ENCODE assay signal across 12 cellular contexts in the genomic region with DNA sequence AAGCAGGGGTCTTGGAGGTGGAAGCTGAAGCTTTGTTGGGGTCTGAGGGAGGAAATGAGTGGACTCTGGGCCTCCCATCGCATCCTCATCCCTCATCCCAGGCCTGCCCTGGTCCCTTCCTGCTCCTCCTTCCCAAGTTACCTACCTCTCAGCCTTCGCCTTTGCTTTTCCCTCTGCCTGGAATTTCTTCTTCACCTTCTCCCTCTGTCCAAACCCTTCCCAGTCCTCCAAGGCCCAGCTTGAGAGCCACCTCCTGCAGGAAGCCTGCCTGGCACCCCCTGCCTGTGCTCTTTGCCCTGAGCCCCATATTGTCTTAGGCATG. TPM values are rescaled to one million over a fixed set of nuclear protein-coding genes. Genes with fewer than 3 reads are reported as not detected.
A peak's percentile ranks its signal among the peaks of the same experiment; 100 is the strongest.
DNase-seq lines count a peak whose midpoint lies in the region; ATAC-seq and TF ChIP-seq lines count a peak whose summit lies in the region.
"Had no signal": no experiment of that assay in that cellular context is flagged by ENCODE, and none has a peak within 500 bp of the region (broad histone marks: within the 10 kb centered on the region; RNA-seq: fewer than 3 reads in every experiment).

No MANE protein-coding gene starts in this region.

- no peaks in the 10 kb centered on the region for H3K9me3 Mint-ChIP-seq in T-cell

- H3K23ac ChIP-seq in mesenchymal stem cell (ENCODE audit: low read length in 2 of 2): no peak overlapping the region

- no peak overlapping the region for H3K4ac ChIP-seq in mesenchymal stem cell (ENCODE audit: low read depth in 1 of 2, low read length in 2 of 2)

- H3K36me3 ChIP-seq in BLaER1 treated with 17β-estradiol and CSF1 and Interleukin-3, amounts not matched to agents 10 nM and 100 nM: no peaks in the 10 kb centered on the region
- H3K36me3 ChIP-seq in mesenchymal stem cell (ENCODE audit: control insufficient read depth in 1 of 2, insufficient read depth in 2 of 2, low read depth in 1 of 2, low read length in 2 of 2): peaks cover 0 to 16% of the 10 kb centered on the region in 2 experiments
- no peaks in the 10 kb centered on the region for H3K36me3 ChIP-seq in effector memory CD4-positive, alpha-beta T cell (ENCODE audit: control insufficient read depth, insufficient read depth, low read length)
- H3K36me3 ChIP-seq: suprapubic skin had no signal

- CTCF ChIA-PET in T-cell (lab: Charles Lee): no interaction called here

- no peak for TF ChIP-seq CTCF in GM13977 (IDR thresholded peaks at IDR 0.05; ENCODE audit: extremely low read depth, insufficient read depth, missing control alignments)

- no peak overlapping the region for H3K18ac ChIP-seq in mesenchymal stem cell (ENCODE audit: low read depth in 1 of 2, low read length in 2 of 2)

- H2AFZ ChIP-seq in mesenchymal stem cell (ENCODE audit: low read depth, low read length): no peak overlapping the region

- no peak overlapping the region for H2AK5ac ChIP-seq in mesenchymal stem cell (ENCODE audit: low read length, severe bottlenecking)

- no peaks in the 10 kb centered on the region for H3K27me3 Mint-ChIP-seq in T-cell

- no peaks in the 10 kb centered on the region for H3K79me1 ChIP-seq in mesenchymal stem cell (replicated peaks; ENCODE audit: low read length, poor library complexity, severe bottlenecking)

- no peak overlapping the region for H3K14ac ChIP-seq in mesenchymal stem cell (ENCODE audit: low read length in 2 of 2)

- WGBS in mesenchymal stem cell: 87% methylated on average over 2 of the region's 2 CpGs

- H3K4me2 ChIP-seq in BLaER1 treated with 17β-estradiol and CSF1 and Interleukin-3, amounts not matched to agents 10 nM and 100 nM: peak overlapping the region in 5 of 11 experiments; percentile 28 to 96 (median 87); a peak in 7 of 22 replicates
- no peak overlapping the region for H3K4me2 ChIP-seq in mesenchymal stem cell (ENCODE audit: low read length, poor library complexity, severe bottlenecking)

- no peak for ATAC-seq in T-cell (replicated peaks in 1 of 4)
- ATAC-seq: left cardiac atrium had no signal

- 0 out of 22 replicates have a peak, but pooled peaks cover 0 to 3% (median 0%) of the 10 kb centered on the region in 11 experiments for H4K20me1 ChIP-seq in BLaER1 treated with 17β-estradiol and CSF1 and Interleukin-3, amounts not matched to agents 10 nM and 100 nM

- H3K27ac ChIP-seq in BLaER1 treated with 17β-estradiol and CSF1 and Interleukin-3, amounts not matched to agents 10 nM and 100 nM: no peak overlapping the region
- no peak overlapping the region for H3K27ac ChIP-seq in mesenchymal stem cell (ENCODE audit: low read length, poor library complexity, severe bottlenecking)
- H3K27ac ChIP-seq in effector memory CD4-positive, alpha-beta T cell (ENCODE audit: insufficient read depth, low read length, poor library complexity, severe bottlenecking): no peak overlapping the region
- H3K27ac ChIP-seq: suprapubic skin had no signal

- H4K91ac ChIP-seq in mesenchymal stem cell (ENCODE audit: low read length): no peak overlapping the region

- no peaks in the 10 kb centered on the region for H3K36me3 Mint-ChIP-seq in T-cell

- no peak overlapping the region for H2BK5ac ChIP-seq in mesenchymal stem cell (ENCODE audit: low read depth, low read length, poor library complexity, severe bottlenecking)

- in situ Hi-C loops in GM13977 (cut with MboI; ENCODE audit: low pct_unique_long_range_greater_than_20kb, low sequenced_read_pairs, unreplicated experiment): no loop called here

- H3K9me3 ChIP-seq in BLaER1 treated with 17β-estradiol and CSF1 and Interleukin-3, amounts not matched to agents 10 nM and 100 nM (replicated peaks in 1 of 11): no peaks in the 10 kb centered on the region
- no peaks in the 10 kb centered on the region for H3K9me3 ChIP-seq in mesenchymal stem cell (ENCODE audit: control insufficient read depth, low read length)
- H3K9me3 ChIP-seq in effector memory CD4-positive, alpha-beta T cell (ENCODE audit: control insufficient read depth, low read length): no peaks in the 10 kb centered on the region
- H3K9me3 ChIP-seq: suprapubic skin had no signal

- no peak overlapping the region for H2BK120ac ChIP-seq in mesenchymal stem cell (ENCODE audit: low read depth, low read length)

- H2BK15ac ChIP-seq in mesenchymal stem cell (ENCODE audit: low read depth, poor library complexity, severe bottlenecking): no peak overlapping the region

- H4K8ac ChIP-seq in mesenchymal stem cell (ENCODE audit: low read length): peak overlapping the region; percentile 27

- H3K27me3 ChIP-seq in BLaER1 treated with 17β-estradiol and CSF1 and Interleukin-3, amounts not matched to agents 10 nM and 100 nM: no peaks in the 10 kb centered on the region
- H3K27me3 ChIP-seq in mesenchymal stem cell (ENCODE audit: control insufficient read depth in 1 of 2, insufficient read depth in 1 of 2, low read length in 2 of 2): peaks cover 5 to 23% of the 10 kb centered on the region in 2 experiments
- no peaks in the 10 kb centered on the region for H3K27me3 ChIP-seq in effector memory CD4-positive, alpha-beta T cell (replicated peaks; ENCODE audit: control insufficient read depth, insufficient read depth, low read length, poor library complexity, severe bottlenecking)
- H3K27me3 ChIP-seq: suprapubic skin had no signal

- H3K9ac ChIP-seq in BLaER1 treated with 17β-estradiol and CSF1 and Interleukin-3, amounts not matched to agents 10 nM and 100 nM: peak overlapping the region in 6 of 11 experiments; percentile 14 to 83 (median 63); a peak in 8 of 22 replicates
- no peak overlapping the region for H3K9ac ChIP-seq in mesenchymal stem cell (ENCODE audit: low read length)

- H2BK12ac ChIP-seq in mesenchymal stem cell (ENCODE audit: low read length in 2 of 2): no peak overlapping the region

- peaks cover 10 to 36% (median 28%) of the 10 kb centered on the region in 10 experiments for H3K4me1 ChIP-seq in BLaER1 treated with 17β-estradiol and CSF1 and Interleukin-3, amounts not matched to agents 10 nM and 100 nM
- peaks cover 21% of the 10 kb centered on the region for H3K4me1 ChIP-seq in mesenchymal stem cell (ENCODE audit: control insufficient read depth, insufficient read depth, low read depth, low read length)
- peaks cover 10% of the 10 kb centered on the region for H3K4me1 ChIP-seq in effector memory CD4-positive, alpha-beta T cell (ENCODE audit: control insufficient read depth, insufficient read depth, low read length, poor library complexity, severe bottlenecking)

- H3K4me3 ChIP-seq in BLaER1 treated with 17β-estradiol and CSF1 and Interleukin-3, amounts not matched to agents 10 nM and 100 nM: no peak overlapping the region
- H3K4me3 ChIP-seq in mesenchymal stem cell (ENCODE audit: insufficient read depth in 1 of 2, low read depth in 1 of 2, low read length in 2 of 2): no peak overlapping the region
- no peak overlapping the region for H3K4me3 ChIP-seq in effector memory CD4-positive, alpha-beta T cell (ENCODE audit: insufficient read depth, low read depth, low read length, poor library complexity, severe bottlenecking)
- H3K4me3 ChIP-seq: suprapubic skin had no signal

- peak overlapping the region in 1 of 2 donors; percentile 61 for H3K27ac Mint-ChIP-seq in T-cell

- POLR2A ChIA-PET in T-cell (lab: Charles Lee): no interaction called here

- DNase-seq in T-cell (no peak), mesenchymal stem cell (no peak), GM13977 (ENCODE audit: low spot score) (no peak)
- DNase-seq in effector memory CD4-positive, alpha-beta T cell: no peak
- DNase-seq in activated CD8-positive, alpha-beta memory T cell treated with anti-CD3 and anti-CD28 coated beads for 24 hours: no peak
- DNase-seq: activated CD4-positive, CD25-positive, alpha-beta regulatory T cell; C1 segment of cervical spinal cord; foreskin melanocyte; NCI-H69 had no signal

- H3K4me1 Mint-ChIP-seq in T-cell: peaks cover 6 to 8% (median 7%) of the 10 kb centered on the region in 3 donors

- H3K4me3 Mint-ChIP-seq in T-cell: peak overlapping the region; percentile 50 to 62 (median 53)

RNA-seq across cellular contexts. Expression of a gene that starts 2.1 kb away (rescaled TPM):
- 1 to 10 TPM; 1.5 to 8.0 (median 4.5) TPM for total RNA-seq in T-cell
- polyA plus RNA-seq in mesenchymal stem cell (2013, experiment 1 of 2): 6.9 TPM
- polyA plus RNA-seq in mesenchymal stem cell (2013, experiment 2 of 2): 6.6 TPM

RNA-seq across cellular contexts. Expression of a gene that starts 7.7 kb away (rescaled TPM):
- total RNA-seq in T-cell: not detected
- not detected for polyA plus RNA-seq in mesenchymal stem cell (2013, experiment 1 of 2)
- polyA plus RNA-seq in mesenchymal stem cell (2013, experiment 2 of 2): not detected
- total RNA-seq: left cardiac atrium, suprapubic skin had no signal

RNA-seq across cellular contexts. Expression of a gene that starts 18.7 kb away (rescaled TPM):
- total RNA-seq in T-cell: 1 to 10 TPM in 1 of 5 donors, under 1 TPM in 2, not detected in 2; 0.54 to 1.0 (median 0.68) TPM
- not detected for polyA plus RNA-seq in mesenchymal stem cell (2013, experiment 1 of 2)
- not detected for polyA plus RNA-seq in mesenchymal stem cell (2013, experiment 2 of 2)
- total RNA-seq: left cardiac atrium, suprapubic skin had no signal

RNA-seq across cellular contexts. Expression of a gene that starts 25.1 kb away (rescaled TPM):
- 100 to 1,000 TPM; 199 to 250 (median 238) TPM for total RNA-seq in T-cell
- polyA plus RNA-seq in mesenchymal stem cell (2013, experiment 1 of 2): 65.0 TPM
- 60.8 TPM for polyA plus RNA-seq in mesenchymal stem cell (2013, experiment 2 of 2)

RNA-seq across cellular contexts. Expression of a gene that starts 42.6 kb away (rescaled TPM):
- total RNA-seq in T-cell: not detected
- polyA plus RNA-seq in mesenchymal stem cell (2013, experiment 1 of 2): not detected
- polyA plus RNA-seq in mesenchymal stem cell (2013, experiment 2 of 2): not detected
- total RNA-seq: left cardiac atrium had no signal
